19 cellular contexts compared by ENCODE assay signal in genomic region chr6:155384343-155384742, GRCh38.
DNase-seq lines count a peak whose midpoint lies in the region; ATAC-seq and TF ChIP-seq lines count a peak whose summit lies in the region.
"Had no signal": no experiment of that assay in that cellular context is flagged by ENCODE, and none has a peak within 500 bp of the region (broad histone marks: within the 10 kb centered on the region; RNA-seq: fewer than 3 reads in every experiment).

No MANE protein-coding gene starts in this region.

- H3K79me2 ChIP-seq in GM23338 (replicated peaks; ENCODE audit: insufficient read depth) (no peaks in the 10 kb centered on the region), neural cell (replicated peaks; ENCODE audit: insufficient read depth, low read length) (no peaks in the 10 kb centered on the region)

- BruUV-seq in IMR-90 (replicated peaks; lab: Mats Ljungman, UMichigan) = no TSS peak

- H3K56ac ChIP-seq in IMR-90 (ENCODE audit: extremely low read depth, insufficient read depth, low read length) = no peak overlapping the region

- H3K9me3 Mint-ChIP-seq in GM23338 = no peaks in the 10 kb centered on the region
- H3K9me3 Mint-ChIP-seq: H9 had no signal

- ATAC-seq in GM23338 (no peak), IMR-90 (ENCODE audit: low read depth) (no peak), HG02973 (IDR thresholded peaks at IDR 0.05; ENCODE audit: unreplicated experiment) (no peak)
- ATAC-seq: CD8-positive, alpha-beta T cell; HCT116 had no signal

- H3K9me3 ChIP-seq in IMR-90 (ENCODE audit: control insufficient read depth, insufficient read depth, low read length) (peaks cover under 1% of the 10 kb centered on the region; the same call in 1 of the 2 replicates), SK-N-MC (ENCODE audit: low read depth, low read length) (no peaks in the 10 kb centered on the region), neural cell (ENCODE audit: low read length) (no peaks in the 10 kb centered on the region)
- H3K9me3 ChIP-seq: Caco-2 had no signal

- no peak overlapping the region for H3K4ac ChIP-seq in IMR-90 (ENCODE audit: low read depth, low read length)

- peaks cover 4% of the 10 kb centered on the region for H3K9me1 ChIP-seq in IMR-90 (ENCODE audit: insufficient read depth, low read length)

- DNase-seq in GM23338 (ENCODE audit: low spot score) = no peak
- DNase-seq in IMR-90 = no peak
- DNase-seq in SK-N-MC (ENCODE audit: low read depth, low spot score) = peak; percentile 5
- no peak for DNase-seq in kidney tubule cell (ENCODE audit: low spot score)
- DNase-seq in globus pallidus (ENCODE audit: low spot score) = no peak
- no peak for DNase-seq in activated naive CD4-positive, alpha-beta T cell treated with anti-CD3 and anti-CD28 coated beads, Interleukin-2, amount 50 U/mL, for 16 hours
- DNase-seq: Caco-2; CD4-positive, CD25-positive, alpha-beta regulatory T cell; CD8-positive, alpha-beta T cell; DMS153; DND-41; GM23248; H9 had no signal

- no peak overlapping the region for H3K27ac Mint-ChIP-seq in GM23338
- H3K27ac Mint-ChIP-seq: B cell; CD4-positive, CD25-positive, alpha-beta regulatory T cell; CD8-positive, alpha-beta T cell; H9 had no signal

- H3K4me3 ChIP-seq in GM23338 (no peak overlapping the region), IMR-90 (ENCODE audit: insufficient read depth, low read depth, low read length) (no peak overlapping the region), SK-N-MC (peak overlapping the region; percentile 52), neural cell (ENCODE audit: low read length) (peak overlapping the region; percentile 41)
- H3K4me3 ChIP-seq: BLaER1, GM23248 had no signal

- dilution Hi-C loops in IMR-90 (cut with HindIII; ENCODE audit: low sequenced_read_pairs, unreplicated experiment) = no loop called here

- POLR2A ChIA-PET in IMR-90 (lab: Charles Lee; ENCODE audit: unreplicated experiment) = no interaction called here

- H3K14ac ChIP-seq in IMR-90 (replicated peaks; ENCODE audit: low read depth, low read length) = no peak overlapping the region

- TF ChIP-seq EP300 in neural cell (conservative IDR thresholded peaks at IDR 0.05; ENCODE audit: poor library complexity, severe bottlenecking) = no peak

- H2BK20ac ChIP-seq in IMR-90 (ENCODE audit: low read depth, low read length) = no peak overlapping the region

- no peaks in the 10 kb centered on the region for H4K20me1 ChIP-seq in GM23338 (replicated peaks; ENCODE audit: insufficient read depth)
- H4K20me1 ChIP-seq in IMR-90 (ENCODE audit: insufficient read depth, low read length) = no peaks in the 10 kb centered on the region
- no peaks in the 10 kb centered on the region for H4K20me1 ChIP-seq in neural cell (ENCODE audit: insufficient read depth)
- H4K20me1 ChIP-seq: BLaER1 had no signal

- H3K4me1 Mint-ChIP-seq in GM23338 = no peaks in the 10 kb centered on the region
- H3K4me1 Mint-ChIP-seq: H9 had no signal

- TF ChIP-seq POLR2A in IMR-90 (IDR thresholded peaks at IDR 0.05; ENCODE audit: low read depth, low read length) = no peak

- TF ChIP-seq CTCF in GM23338 (conservative IDR thresholded peaks at IDR 0.05; ENCODE audit: low read depth in 2 of 2) = no peak
- TF ChIP-seq CTCF in IMR-90 (conservative IDR thresholded peaks at IDR 0.05; ENCODE audit: low read depth, low read length) = no peak
- TF ChIP-seq CTCF in neural cell (IDR thresholded peaks at IDR 0.05; ENCODE audit: poor library complexity, severe bottlenecking) = no peak

- H3K79me1 ChIP-seq in IMR-90 (ENCODE audit: low read depth in 1 of 2, low read length in 2 of 2) = no peaks in the 10 kb centered on the region

- in situ Hi-C loops in IMR-90 (cut with MboI; ENCODE audit: low sequenced_read_pairs) = no loop called here

- no peak overlapping the region for H2BK120ac ChIP-seq in IMR-90 (ENCODE audit: low read depth, low read length)

- peak overlapping the region; percentile 3; the same call in 1 of the 2 replicates for H3K18ac ChIP-seq in IMR-90 (ENCODE audit: low read depth, low read length)

- no peak overlapping the region for H2BK5ac ChIP-seq in IMR-90 (ENCODE audit: low read depth, low read length, poor library complexity, severe bottlenecking)

- H4K91ac ChIP-seq in IMR-90 (ENCODE audit: insufficient read depth, low read depth, low read length) = no peak overlapping the region

- no peak overlapping the region; the same call in 2 of the 3 replicates for H2BK15ac ChIP-seq in IMR-90 (ENCODE audit: low read depth, low read length)

- TF ChIP-seq RAD21 in IMR-90 (IDR thresholded peaks at IDR 0.05; ENCODE audit: low read length) (no peak), neural cell (conservative IDR thresholded peaks at IDR 0.05) (no peak)

- H3K4me1 ChIP-seq in GM23338 (ENCODE audit: insufficient read depth) = no peaks in the 10 kb centered on the region
- H3K4me1 ChIP-seq in IMR-90 (ENCODE audit: control insufficient read depth, insufficient read depth, low read length) = peaks cover 3% of the 10 kb centered on the region
- H3K4me1 ChIP-seq: Caco-2 had no signal

- intact Hi-C loops in IMR-90 (cut with micrococcal nuclease) = no loop called here

- 100% methylated on average over 1 of the region's 10 CpGs; no CpG with 5 or more reads in 1 of the 2 experiments for WGBS in IMR-90 (ENCODE audit: extremely low coverage in 2 of 2, insufficient read length in 1 of 2), 2 experiments

- H4K8ac ChIP-seq in IMR-90 (ENCODE audit: low read depth in 2 of 2, low read length in 2 of 2) = no peak overlapping the region

- H2AFZ ChIP-seq in GM23338 (peak overlapping the region; percentile 75; the same call in 1 of the 2 replicates), IMR-90 (replicated peaks; ENCODE audit: low read length, poor library complexity) (no peak overlapping the region), neural cell (ENCODE audit: low read depth, low read length) (no peak overlapping the region)
- H2AFZ ChIP-seq: GM23248 had no signal

- H3K4me3 Mint-ChIP-seq in GM23338 = no peak overlapping the region
- H3K4me3 Mint-ChIP-seq: B cell; CD4-positive, CD25-positive, alpha-beta regulatory T cell; CD8-positive, alpha-beta T cell; H9 had no signal

- CTCF ChIA-PET in IMR-90 (lab: Yijun Ruan, JAX) = interaction anchor here (0.6 kb wide), 1 partner anchor 24 kb away, joined by 3 read pairs; no protein-coding TSS in a partner anchor

- H2AK5ac ChIP-seq in IMR-90 (ENCODE audit: low read depth, low read length) = peak overlapping the region; percentile 3; the same call in 1 of the 2 replicates

- H3K27ac ChIP-seq in GM23338 (ENCODE audit: low read depth) (no peak overlapping the region), IMR-90 (ENCODE audit: insufficient read depth, low read length) (no peak overlapping the region), SK-N-MC (peak overlapping the region; percentile 61), neural cell (ENCODE audit: low read length) (peak overlapping the region; percentile 82)
- H3K27ac ChIP-seq: BLaER1, C4-2B, GM23248 had no signal

- H3K9ac ChIP-seq in IMR-90 (ENCODE audit: low read depth, low read length) (no peak overlapping the region), SK-N-MC (ENCODE audit: insufficient read length) (no peak overlapping the region), neural cell (ENCODE audit: low read length) (peak overlapping the region; percentile 34)
- H3K9ac ChIP-seq: BLaER1, GM23248 had no signal

- H3F3A ChIP-seq in GM23338 (replicated peaks; ENCODE audit: low read depth) (no peaks in the 10 kb centered on the region), neural cell (ENCODE audit: insufficient read depth, low read length, poor library complexity, severe bottlenecking) (no peaks in the 10 kb centered on the region)

- no peaks in the 10 kb centered on the region for H3K36me3 Mint-ChIP-seq in GM23338 (ENCODE audit: low read depth)
- H3K36me3 Mint-ChIP-seq: CD4-positive, CD25-positive, alpha-beta regulatory T cell; CD8-positive, alpha-beta T cell had no signal

- H3K9me2 ChIP-seq in GM23338 (ENCODE audit: insufficient read depth) (no peaks in the 10 kb centered on the region; the same call in 1 of the 2 replicates), neural cell (ENCODE audit: insufficient read depth, low read length) (no peaks in the 10 kb centered on the region)

- H3K27me3 ChIP-seq in GM23338 (ENCODE audit: insufficient read depth) (no peaks in the 10 kb centered on the region), IMR-90 (ENCODE audit: control insufficient read depth, insufficient read depth, low read length) (no peaks in the 10 kb centered on the region), neural cell (ENCODE audit: insufficient read depth, low read depth, low read length) (no peaks in the 10 kb centered on the region)
- H3K27me3 ChIP-seq: BLaER1 had no signal

- no peaks in the 10 kb centered on the region for H3K27me3 Mint-ChIP-seq in GM23338 (ENCODE audit: insufficient read depth, low read depth, poor library complexity)
- H3K27me3 Mint-ChIP-seq: B cell had no signal

- no peak overlapping the region for H3K23ac ChIP-seq in IMR-90 (ENCODE audit: low read depth, low read length)

- no peak overlapping the region for H3K4me2 ChIP-seq in GM23338
- H3K4me2 ChIP-seq in IMR-90 (ENCODE audit: low read depth, low read length) = no peak overlapping the region
- peak overlapping the region; percentile 10 for H3K4me2 ChIP-seq in neural cell (ENCODE audit: low read length)
- H3K4me2 ChIP-seq: BLaER1 had no signal

- H2AK9ac ChIP-seq in IMR-90 (replicated peaks; ENCODE audit: low read depth, low read length, poor library complexity) = no peak overlapping the region

- H3K36me3 ChIP-seq in GM23338 (ENCODE audit: insufficient read depth) = no peaks in the 10 kb centered on the region
- no peaks in the 10 kb centered on the region for H3K36me3 ChIP-seq in IMR-90 (ENCODE audit: control insufficient read depth, insufficient read depth, low read length)
- no peaks in the 10 kb centered on the region for H3K36me3 ChIP-seq in SK-N-MC (ENCODE audit: insufficient read depth, low read length)
- no peaks in the 10 kb centered on the region for H3K36me3 ChIP-seq in neural cell (ENCODE audit: insufficient read depth, low read length)
- H3K36me3 ChIP-seq: BLaER1 had no signal

- no peak overlapping the region for H4K5ac ChIP-seq in IMR-90 (ENCODE audit: low read depth, low read length)

TF ChIP-seq in GM23338, 12 proteins besides CTCF, POLR2A, EP300 and RAD21 (continues in another document):
- no peak for TF ChIP-seq NANOG (IDR thresholded peaks at IDR 0.05; ENCODE audit: borderline replicate concordance)
- TF ChIP-seq STAT1 (IDR thresholded peaks at IDR 0.05; ENCODE audit: unreplicated experiment) = no peak
- no peak for TF ChIP-seq ZNF331 (CRISPR knock-in tag; IDR thresholded peaks at IDR 0.05; ENCODE audit: low read depth)

TF ChIP-seq in IMR-90, 13 proteins besides CTCF, POLR2A, EP300 and RAD21 (continues in another document):
- TF ChIP-seq NFE2L2 (IDR thresholded peaks at IDR 0.05; ENCODE audit: low read depth, low read length) = no peak
- no peak for TF ChIP-seq MAFK (IDR thresholded peaks at IDR 0.05; ENCODE audit: low read depth, low read length)

TF ChIP-seq in neural cell, 6 proteins besides CTCF, POLR2A, EP300 and RAD21 (continues in another document):
- TF ChIP-seq MXI1 (conservative IDR thresholded peaks at IDR 0.05; ENCODE audit: poor library complexity, severe bottlenecking) = no peak
- peak; percentile 69 for TF ChIP-seq POLR2AphosphoS5 (IDR thresholded peaks at IDR 0.05)
- no peak for TF ChIP-seq TAF1 (IDR thresholded peaks at IDR 0.05; ENCODE audit: low read depth)
- peak; percentile 46 for TF ChIP-seq SMC3 (conservative IDR thresholded peaks at IDR 0.05; ENCODE audit: poor library complexity)

Comparison
In these comparisons a context has a peak if more than half of its experiments do, and no peak if none do; other contexts are left out.
1. H3K27ac ChIP-seq: peak in SK-N-MC (single experiment) and neural cell (single experiment); none in GM23338 (single experiment) and IMR-90 (single experiment).
2. H3K4me3 ChIP-seq: peak in SK-N-MC (single experiment) and neural cell (single experiment); none in GM23338 (single experiment) and IMR-90 (single experiment).